ENCODE assay signal across 26 cellular contexts in the genomic region with DNA sequence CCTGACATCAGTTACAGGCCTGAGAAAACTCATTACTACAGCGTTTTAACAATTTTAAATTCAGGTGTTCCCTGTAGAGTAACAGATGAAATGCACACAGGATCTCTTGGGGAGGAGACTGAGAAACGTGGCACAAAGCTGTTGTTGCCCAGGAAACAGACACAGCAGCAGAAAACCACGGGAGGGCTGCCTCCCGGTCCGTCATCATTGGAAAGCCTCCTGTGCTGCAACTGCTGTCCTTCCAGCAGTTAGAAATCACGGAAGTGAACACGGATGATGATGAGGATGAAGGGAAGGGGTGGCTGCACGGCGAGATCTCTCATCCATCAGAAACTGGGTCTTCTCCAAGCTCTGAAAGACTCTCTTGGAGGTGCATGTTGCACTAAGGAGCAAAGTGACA.
A peak's percentile ranks its signal among the peaks of the same experiment; 100 is the strongest.
DNase-seq lines count a peak whose midpoint lies in the region; ATAC-seq, FAIRE-seq and TF ChIP-seq lines count a peak whose summit lies in the region.
"Had no signal": no experiment of that assay in that cellular context is flagged by ENCODE, and none has a peak within 500 bp of the region (broad histone marks: within the 10 kb centered on the region; RNA-seq: fewer than 3 reads in every experiment).

No MANE protein-coding gene starts in this region.

- no peaks in the 10 kb centered on the region for H3K4me1 Mint-ChIP-seq in activated T-cell treated with anti-CD3 and anti-CD28 coated beads, Interleukin-2, amount 50 U/mL, for 24 hours (ENCODE audit: low read depth)
- no peaks in the 10 kb centered on the region for H3K4me1 Mint-ChIP-seq in activated T-helper 17 cell treated with anti-CD3 and anti-CD28 coated beads, Interleukin-2, amount 50 U/mL, for 72 hours

- in situ Hi-C loops in G401 (cut with HindIII; ENCODE audit: low sequenced_read_pairs), result no loop called here

- H3K4me3 Mint-ChIP-seq in activated T-cell treated with anti-CD3 and anti-CD28 coated beads, Interleukin-2, amount 50 U/mL, for 24 hours, result no peak overlapping the region
- no peak overlapping the region for H3K4me3 Mint-ChIP-seq in activated T-helper 17 cell treated with anti-CD3 and anti-CD28 coated beads, Interleukin-2, amount 50 U/mL, for 72 hours
- H3K4me3 Mint-ChIP-seq: activated CD8-positive, alpha-beta T cell treated with anti-CD3 and anti-CD28 coated beads for 36 hours; CD8-positive, alpha-beta T cell; stimulated activated effector memory CD8-positive, alpha-beta T cell treated with anti-CD3 and anti-CD28 coated beads, Interleukin-12 subunit alpha, Interleukin-12 subunit beta, amount 100 ng/mL, for 72 hours had no signal

- DNase-seq in G401 (ENCODE audit: low spot score) (peak; percentile 18), NCI-H2171 (lab: John Stamatoyannopoulos, UW) (peak; percentile 20), bronchial epithelial cell (ENCODE audit: low read depth) (no peak), midbrain (lab: John Stamatoyannopoulos, UW) (peak; percentile 1), SHP77 (lab: John Stamatoyannopoulos, UW) (no peak)
- no peak for DNase-seq in activated T-cell treated with anti-CD3 and anti-CD28 coated beads, Interleukin-2, amount 50 U/mL, for 24 hours
- DNase-seq: activated CD4-positive, CD25-positive, alpha-beta regulatory T cell treated with anti-CD3 and anti-CD28 coated beads, Interleukin-2, amount 50 U/mL, for 72 hours; activated CD8-positive, alpha-beta T cell treated with anti-CD3 and anti-CD28 coated beads for 36 hours; activated naive CD4-positive, alpha-beta T cell treated with Interleukin-2 at 50 U/mL for 16 hours; CD8-positive, alpha-beta T cell; DMS79 treated with DMSO at 0.1 percent for 48 hours; erythroblast; gastrocnemius medialis; islet precursor cell; MM.1S; NCI-H187; NCI-H524; stimulated activated CD4-positive, alpha-beta T cell treated with anti-CD3 and anti-CD28 coated beads, Interleukin-2, amount 100 ng/mL, for 24 hours; T-helper 9 cell; uterus had no signal

- no peak for ATAC-seq in HG03045 (IDR thresholded peaks at IDR 0.05; ENCODE audit: unreplicated experiment)
- ATAC-seq in activated T-helper 17 cell treated with anti-CD3 and anti-CD28 coated beads, Interleukin-2, amount 50 U/mL, for 72 hours (replicated peaks), result no peak
- ATAC-seq: activated CD8-positive, alpha-beta T cell treated with anti-CD3 and anti-CD28 coated beads for 36 hours; CD8-positive, alpha-beta T cell; gastrocnemius medialis; GM12878; stimulated activated effector memory CD8-positive, alpha-beta T cell treated with anti-CD3 and anti-CD28 coated beads, Interleukin-12 subunit alpha, Interleukin-12 subunit beta, amount 100 ng/mL, for 72 hours had no signal

- no peak overlapping the region for H3K27ac Mint-ChIP-seq in activated T-cell treated with anti-CD3 and anti-CD28 coated beads, Interleukin-2, amount 50 U/mL, for 24 hours
- H3K27ac Mint-ChIP-seq in activated T-helper 17 cell treated with anti-CD3 and anti-CD28 coated beads, Interleukin-2, amount 50 U/mL, for 72 hours, result no peak overlapping the region
- H3K27ac Mint-ChIP-seq: activated CD8-positive, alpha-beta T cell treated with anti-CD3 and anti-CD28 coated beads for 36 hours; CD8-positive, alpha-beta T cell; stimulated activated effector memory CD8-positive, alpha-beta T cell treated with anti-CD3 and anti-CD28 coated beads, Interleukin-12 subunit alpha, Interleukin-12 subunit beta, amount 100 ng/mL, for 72 hours had no signal

- peaks cover 13% of the 10 kb centered on the region for H3K27me3 Mint-ChIP-seq in activated T-cell treated with anti-CD3 and anti-CD28 coated beads, Interleukin-2, amount 50 U/mL, for 24 hours
- no peaks in the 10 kb centered on the region for H3K27me3 Mint-ChIP-seq in activated T-helper 17 cell treated with anti-CD3 and anti-CD28 coated beads, Interleukin-2, amount 50 U/mL, for 72 hours

- H3K4me3 ChIP-seq in bronchial epithelial cell (ENCODE audit: low read depth, low read length), result no peak overlapping the region
- H3K4me3 ChIP-seq: cardiac muscle cell, gastrocnemius medialis, GM12878, prostate gland, uterus had no signal

- TF ChIP-seq CTCF in bronchial epithelial cell (IDR thresholded peaks at IDR 0.05; ENCODE audit: insufficient read depth, low read length, severe bottlenecking), result no peak

- H3K27me3 ChIP-seq in bronchial epithelial cell (ENCODE audit: control insufficient read depth, insufficient read depth, low read length), result no peaks in the 10 kb centered on the region
- H3K27me3 ChIP-seq: cardiac muscle cell, gastrocnemius medialis, uterus had no signal

- no peaks in the 10 kb centered on the region for H3K9me3 Mint-ChIP-seq in activated T-cell treated with anti-CD3 and anti-CD28 coated beads, Interleukin-2, amount 50 U/mL, for 24 hours
- peaks cover 6% of the 10 kb centered on the region for H3K9me3 Mint-ChIP-seq in activated T-helper 17 cell treated with anti-CD3 and anti-CD28 coated beads, Interleukin-2, amount 50 U/mL, for 72 hours
- H3K9me3 Mint-ChIP-seq: activated CD8-positive, alpha-beta T cell treated with anti-CD3 and anti-CD28 coated beads for 36 hours had no signal

- FAIRE-seq in bronchial epithelial cell (lab: Jason Lieb, UNC), result peak; percentile 36
- FAIRE-seq: GM12878 had no signal

- H3K36me3 ChIP-seq in bronchial epithelial cell (ENCODE audit: control insufficient read depth, insufficient read depth, low read length), result no peaks in the 10 kb centered on the region
- H3K36me3 ChIP-seq: cardiac muscle cell, gastrocnemius medialis, prostate gland, uterus had no signal

- H3K36me3 Mint-ChIP-seq in activated T-cell treated with anti-CD3 and anti-CD28 coated beads, Interleukin-2, amount 50 U/mL, for 24 hours (ENCODE audit: low read depth), result no peaks in the 10 kb centered on the region
- H3K36me3 Mint-ChIP-seq in activated T-helper 17 cell treated with anti-CD3 and anti-CD28 coated beads, Interleukin-2, amount 50 U/mL, for 72 hours (ENCODE audit: low read depth), result no peaks in the 10 kb centered on the region
- H3K36me3 Mint-ChIP-seq: CD8-positive, alpha-beta T cell; stimulated activated effector memory CD8-positive, alpha-beta T cell treated with anti-CD3 and anti-CD28 coated beads, Interleukin-12 subunit alpha, Interleukin-12 subunit beta, amount 100 ng/mL, for 72 hours had no signal

Comparison
In these comparisons a context has a peak if more than half of its experiments do, and no peak if none do; other contexts are left out.
1. DNase-seq: peak in G401 (single experiment), NCI-H2171 (single experiment) and midbrain (single experiment); none in bronchial epithelial cell (single experiment), activated T-cell treated with anti-CD3 and anti-CD28 coated beads, Interleukin-2, amount 50 U/mL, for 24 hours (single experiment) and SHP77 (0 of 2).